ENCODE assay signal across 12 cellular contexts in genomic region chr12:46660276-46660675, GRCh38.
DNase-seq lines count a peak whose midpoint lies in the region; ATAC-seq, FAIRE-seq and TF ChIP-seq lines count a peak whose summit lies in the region.
"Had no signal": no experiment of that assay in that cellular context is flagged by ENCODE, and none has a peak within 500 bp of the region (broad histone marks: within the 10 kb centered on the region; RNA-seq: fewer than 3 reads in every experiment).

No MANE protein-coding gene starts in this region.

- no peak overlapping the region for H3K4me2 ChIP-seq in GM23338

- no peaks in the 10 kb centered on the region for H3K9me3 Mint-ChIP-seq in GM23338
- H3K9me3 Mint-ChIP-seq: endodermal cell; T-helper 1 cell treated with Interleukin-12 subunit alpha and Interleukin-12 subunit beta and Interleukin-4 antibody, amounts not matched to agents 30 μg/mL and 1 μg/mL, for 36 hours had no signal

- no peaks in the 10 kb centered on the region for H3K9me3 ChIP-seq in gastrocnemius medialis

- no peaks in the 10 kb centered on the region for H3K79me2 ChIP-seq in GM23338 (replicated peaks; ENCODE audit: insufficient read depth)

- H3K27me3 ChIP-seq in GM23338 (ENCODE audit: insufficient read depth), result no peaks in the 10 kb centered on the region
- H3K27me3 ChIP-seq in gastrocnemius medialis, result no peaks in the 10 kb centered on the region

- in situ Hi-C loops in gastrocnemius medialis (cut with MboI; ENCODE audit: low sequenced_read_pairs in 4 of 4), result loop anchor here (10.0 to 25.0 kb wide), 5 partner anchors 295 to 673 kb away; partner anchors contain the start of genes SCAF11 (in 2 of the 4) and SLC38A2 (in 1 of the 4)

- H3K36me3 Mint-ChIP-seq in GM23338 (ENCODE audit: low read depth), result no peaks in the 10 kb centered on the region

- H2AFZ ChIP-seq in GM23338, result no peak overlapping the region

- H3F3A ChIP-seq in GM23338 (replicated peaks; ENCODE audit: low read depth), result no peaks in the 10 kb centered on the region

- no peak for FAIRE-seq in H54 (lab: Jason Lieb, UNC)
- FAIRE-seq: D721Med had no signal

- H3K36me3 ChIP-seq in GM23338 (ENCODE audit: insufficient read depth) (no peaks in the 10 kb centered on the region), gastrocnemius medialis (no peaks in the 10 kb centered on the region)

- TF ChIP-seq CTCF in GM23338 (conservative IDR thresholded peaks at IDR 0.05; ENCODE audit: low read depth in 2 of 2) (no peak), WI38 (IDR thresholded peaks at IDR 0.05; ENCODE audit: low read depth, low read length) (no peak), fibroblast of the aortic adventitia (IDR thresholded peaks at IDR 0.05; ENCODE audit: insufficient read depth, low read length) (no peak), gastrocnemius medialis (IDR thresholded peaks at IDR 0.05 in 4 of 5, conservative IDR thresholded peaks at IDR 0.05 in 1 of 5) (no peak)

- TF ChIP-seq POLR2A in gastrocnemius medialis (IDR thresholded peaks at IDR 0.05), result no peak
- no peak for TF ChIP-seq POLR2A in H54 (IDR thresholded peaks at IDR 0.05; ENCODE audit: low read depth, low read length)

- intact Hi-C loops in gastrocnemius medialis (cut with DNase I; ENCODE audit: low total_unique reads), result loop anchor here (5.0 to 10.0 kb wide), 7 partner anchors 43 to 668 kb away; partner anchors contain the start of gene SCAF11

- no peak overlapping the region for H3K27ac ChIP-seq in GM23338 (ENCODE audit: low read depth)
- H3K27ac ChIP-seq in gastrocnemius medialis, result peak overlapping the region; percentile 67 to 80 (median 74)

- no peak for ATAC-seq in GM23338
- ATAC-seq in gastrocnemius medialis, result no peak
- no peak for ATAC-seq in GM19324 (IDR thresholded peaks at IDR 0.05; ENCODE audit: low FRiP score, unreplicated experiment)
- ATAC-seq in HG03521 (IDR thresholded peaks at IDR 0.05; ENCODE audit: unreplicated experiment), result no peak

- no peaks in the 10 kb centered on the region for H3K9me2 ChIP-seq in GM23338 (ENCODE audit: insufficient read depth)

- peaks cover 35% of the 10 kb centered on the region for H3K4me1 ChIP-seq in GM23338 (ENCODE audit: insufficient read depth)
- peaks cover 49 to 69% of the 10 kb centered on the region in 2 donors for H3K4me1 ChIP-seq in gastrocnemius medialis

- no peaks in the 10 kb centered on the region for H4K20me1 ChIP-seq in GM23338 (replicated peaks; ENCODE audit: insufficient read depth)

- peak overlapping the region; percentile 20; the same call in 1 of the 2 replicates for H3K27ac Mint-ChIP-seq in GM23338
- H3K27ac Mint-ChIP-seq: endodermal cell had no signal

- no peaks in the 10 kb centered on the region for H3K27me3 Mint-ChIP-seq in GM23338 (ENCODE audit: insufficient read depth, low read depth, poor library complexity)

- peaks cover 38% of the 10 kb centered on the region for H3K4me1 Mint-ChIP-seq in GM23338

- H3K4me3 Mint-ChIP-seq in GM23338, result no peak overlapping the region
- H3K4me3 Mint-ChIP-seq: endodermal cell had no signal

- H3K4me3 ChIP-seq in GM23338 (no peak overlapping the region), WI38 (ENCODE audit: low read depth, low read length) (peak overlapping the region; percentile 16), fibroblast of the aortic adventitia (ENCODE audit: low read depth, low read length) (no peak overlapping the region), gastrocnemius medialis (peak overlapping the region in 2 of 4 donors; percentile 28 to 42)
- H3K4me3 ChIP-seq: lung had no signal

- DNase-seq in GM23338 (ENCODE audit: low spot score) (no peak), fibroblast of the aortic adventitia (ENCODE audit: low read depth) (peak; percentile 82), gastrocnemius medialis (no peak), H54 (ENCODE audit: insufficient read length, low spot score) (no peak)
- DNase-seq in stimulated activated CD4-positive, alpha-beta T cell treated with anti-CD3 and anti-CD28 coated beads, Interleukin-2, amount 100 ng/mL, for 48 hours, result no peak
- DNase-seq: endodermal cell had no signal

TF ChIP-seq in GM23338, 12 proteins besides CTCF, POLR2A, EP300 and RAD21 (continues in another document):
- no peak for TF ChIP-seq NANOG (IDR thresholded peaks at IDR 0.05; ENCODE audit: borderline replicate concordance)
- no peak for TF ChIP-seq JUNB (IDR thresholded peaks at IDR 0.05; ENCODE audit: unreplicated experiment)
- TF ChIP-seq ZNF462 (CRISPR knock-in tag; IDR thresholded peaks at IDR 0.05), result no peak
- no peak for TF ChIP-seq EZH2 (IDR thresholded peaks at IDR 0.05; ENCODE audit: low read depth, unreplicated experiment)
- no peak for TF ChIP-seq REST (IDR thresholded peaks at IDR 0.05; ENCODE audit: unreplicated experiment)
